ENCODE assay signal across 8 cellular contexts in the genomic region with DNA sequence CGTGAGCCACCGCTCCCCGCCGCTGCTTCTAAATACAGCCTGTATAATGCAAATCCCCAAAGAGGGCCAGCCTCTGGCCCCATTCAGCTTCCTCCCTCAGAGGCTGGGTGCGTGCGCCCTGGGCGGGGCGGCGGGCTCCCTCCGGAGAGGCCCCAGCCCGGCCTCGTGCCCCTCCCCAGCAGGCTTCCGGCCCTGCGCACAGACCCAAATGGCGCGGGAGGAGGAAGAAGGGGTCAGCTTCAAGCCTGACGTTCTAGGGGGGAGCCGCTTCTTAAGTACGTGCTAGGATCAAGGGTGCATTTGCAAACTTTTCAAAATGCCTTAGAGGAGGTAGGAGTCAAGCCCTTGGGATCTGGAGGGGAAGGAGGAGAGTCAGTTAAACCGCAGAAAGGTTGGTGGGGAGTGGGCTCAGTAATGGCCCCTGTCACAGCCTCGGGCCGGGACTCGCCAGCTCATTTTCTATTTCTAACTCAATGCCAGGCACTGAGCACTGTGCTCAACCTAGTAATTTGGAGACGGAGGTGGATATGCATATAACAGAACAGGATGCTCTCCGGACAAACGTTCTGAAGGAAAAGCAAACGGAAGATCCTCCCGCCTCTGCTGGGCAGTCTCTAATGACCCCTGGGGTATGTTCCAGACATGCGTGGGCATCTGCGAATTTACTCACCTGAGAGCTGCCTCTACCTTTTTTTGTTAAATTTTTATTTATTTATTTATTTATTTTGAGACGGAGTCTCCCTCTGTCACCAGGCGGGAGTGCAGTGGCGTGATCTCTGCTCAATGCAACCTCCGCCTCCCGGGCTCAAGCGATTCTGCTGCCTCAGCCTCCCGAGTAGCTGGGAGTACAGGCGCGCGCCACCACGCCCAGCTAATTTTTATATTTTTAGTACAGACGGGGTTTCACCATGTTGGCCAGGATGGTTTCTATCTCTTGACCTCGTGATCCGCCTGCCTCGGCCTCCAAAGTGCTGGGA. TPM values are rescaled to one million over a fixed set of nuclear protein-coding genes. Genes with fewer than 3 reads are reported as not detected.
DNase-seq lines count a peak whose midpoint lies in the region; ATAC-seq and TF ChIP-seq lines count a peak whose summit lies in the region.

No MANE protein-coding gene starts in this region.

- no peaks in the 10 kb centered on the region for H3K36me3 ChIP-seq in OCI-LY7 (ENCODE audit: insufficient read depth, low read length)

- no peak overlapping the region; the same call in 1 of the 2 replicates for H2AFZ ChIP-seq in OCI-LY7 (ENCODE audit: low read length)

- H3K9me2 ChIP-seq in OCI-LY7 (ENCODE audit: insufficient read depth, low read length), result no peaks in the 10 kb centered on the region

- H3K27ac Mint-ChIP-seq in stimulated activated naive CD8-positive, alpha-beta T cell treated with anti-CD3 and anti-CD28 coated beads, Interleukin-15, Interleukin-2, amounts not matched to agents 100 ng/mL and 50 ng/mL, for 24 hours, result peak overlapping the region; percentile 96

- H4K20me1 ChIP-seq in OCI-LY7 (ENCODE audit: insufficient read depth, low read length), result no peaks in the 10 kb centered on the region

- no peaks in the 10 kb centered on the region for H3K27me3 Mint-ChIP-seq in stimulated activated naive CD8-positive, alpha-beta T cell treated with anti-CD3 and anti-CD28 coated beads, Interleukin-15, Interleukin-2, amounts not matched to agents 100 ng/mL and 50 ng/mL, for 24 hours

- H3K27ac ChIP-seq in OCI-LY7 (ENCODE audit: low read depth, low read length, poor library complexity, severe bottlenecking), result no peak overlapping the region

- H3K27me3 ChIP-seq in mononuclear cell (ENCODE audit: insufficient read depth, low read length), result no peaks in the 10 kb centered on the region

- H3K4me3 ChIP-seq in GM12875 (ENCODE audit: low read depth, low read length) (peak overlapping the region; percentile 74), OCI-LY7 (ENCODE audit: low read depth, low read length, poor library complexity, severe bottlenecking) (no peak overlapping the region), mononuclear cell (ENCODE audit: low read length) (peak overlapping the region; percentile 94)

- ATAC-seq in HG02623 (IDR thresholded peaks at IDR 0.05; ENCODE audit: unreplicated experiment), result peak; percentile 84

- H3K4me1 ChIP-seq in OCI-LY7 (ENCODE audit: insufficient read depth, low read length, poor library complexity, severe bottlenecking) (peaks cover 8% of the 10 kb centered on the region), mononuclear cell (ENCODE audit: insufficient read depth, low read length) (peaks cover 57% of the 10 kb centered on the region)

- DNase-seq in OCI-LY7 (ENCODE audit: low spot score) (no peak), NCI-H82 (lab: John Stamatoyannopoulos, UW) (no peak), NCI-H2227 (lab: John Stamatoyannopoulos, UW; ENCODE audit: unreplicated experiment) (no peak)
- DNase-seq in activated naive CD4-positive, alpha-beta T cell treated with anti-CD3 and anti-CD28 coated beads, Interleukin-2, amount 50 U/mL, for 16 hours, result peak; percentile 66

- POLR2A ChIA-PET in OCI-LY7 (lab: Charles Lee), result interaction anchor here (1.1 kb wide), 2 partner anchors 12 to 28 kb away, joined by 4 read pairs; no protein-coding TSS in a partner anchor

- H3K9me3 ChIP-seq in OCI-LY7 (ENCODE audit: low read length), result no peaks in the 10 kb centered on the region
- no peaks in the 10 kb centered on the region for H3K9me3 ChIP-seq in mononuclear cell (ENCODE audit: low read depth, low read length)

- H3K9me3 Mint-ChIP-seq in stimulated activated naive CD8-positive, alpha-beta T cell treated with anti-CD3 and anti-CD28 coated beads, Interleukin-15, Interleukin-2, amounts not matched to agents 100 ng/mL and 50 ng/mL, for 24 hours, result no peaks in the 10 kb centered on the region

- no peak for TF ChIP-seq CTCF in GM12875 (IDR thresholded peaks at IDR 0.05; ENCODE audit: borderline replicate concordance, insufficient read depth, low read depth, low read length)
- no peak for TF ChIP-seq CTCF in OCI-LY7 (conservative IDR thresholded peaks at IDR 0.05; ENCODE audit: low read length)

- peak overlapping the region; percentile 35; the same call in 1 of the 2 replicates for H3K4me2 ChIP-seq in OCI-LY7 (ENCODE audit: low read length)

- H3K36me3 Mint-ChIP-seq in stimulated activated naive CD8-positive, alpha-beta T cell treated with anti-CD3 and anti-CD28 coated beads, Interleukin-15, Interleukin-2, amounts not matched to agents 100 ng/mL and 50 ng/mL, for 24 hours (ENCODE audit: low read depth), result peaks cover 4% of the 10 kb centered on the region

- CTCF ChIA-PET in OCI-LY7 (lab: Charles Lee; ENCODE audit: unreplicated experiment), result no interaction called here

- intact Hi-C loops in OCI-LY7 (cut with micrococcal nuclease; ENCODE audit: unreplicated experiment), result no loop called here

- peak overlapping the region; percentile 87 for H3K4me3 Mint-ChIP-seq in stimulated activated naive CD8-positive, alpha-beta T cell treated with anti-CD3 and anti-CD28 coated beads, Interleukin-15, Interleukin-2, amounts not matched to agents 100 ng/mL and 50 ng/mL, for 24 hours

- BruUV-seq in OCI-LY7 (replicated peaks; lab: Mats Ljungman, UMichigan), result no TSS peak

- H3K79me2 ChIP-seq in OCI-LY7 (ENCODE audit: insufficient read depth, low read depth, low read length), result no peaks in the 10 kb centered on the region

- peaks cover 40% of the 10 kb centered on the region for H3K4me1 Mint-ChIP-seq in stimulated activated naive CD8-positive, alpha-beta T cell treated with anti-CD3 and anti-CD28 coated beads, Interleukin-15, Interleukin-2, amounts not matched to agents 100 ng/mL and 50 ng/mL, for 24 hours (ENCODE audit: low read depth)

RNA-seq across cellular contexts. Expression of a gene that starts 32.3 kb away (rescaled TPM):
- total RNA-seq in OCI-LY7 (2014; rRNA removed; shearing (Covaris generic)), result 0.79 and 0.82 TPM in 2 replicates
- total RNA-seq in OCI-LY7 (2022) (3.5 and 4.4 TPM in 2 replicates), mononuclear cell (8.4 TPM)
